14 cellular contexts compared by ENCODE assay signal in genomic region chr3:29427266-29428103, GRCh38.
DNase-seq lines count a peak whose midpoint lies in the region; ATAC-seq and TF ChIP-seq lines count a peak whose summit lies in the region.
"Had no signal": no experiment of that assay in that cellular context is flagged by ENCODE, and none has a peak within 500 bp of the region (broad histone marks: within the 10 kb centered on the region; RNA-seq: fewer than 3 reads in every experiment).

No MANE protein-coding gene starts in this region.

- CTCF ChIA-PET in SK-N-SH (lab: Yijun Ruan, JAX): interaction anchor here (0.7 to 1.7 kb wide), 7 partner anchors 16 to 511 kb away, joined by 3 to 7 read pairs (median 4); no protein-coding TSS in a partner anchor

- H3K27me3 ChIP-seq in SK-N-SH (ENCODE audit: insufficient read depth) (no peaks in the 10 kb centered on the region), sigmoid colon (no peaks in the 10 kb centered on the region)
- H3K27me3 ChIP-seq: right lobe of liver had no signal

- peaks cover 26% of the 10 kb centered on the region for H3F3A ChIP-seq in SK-N-SH (replicated peaks; ENCODE audit: insufficient read depth)

- no peak for TF ChIP-seq POLR2A in sigmoid colon (IDR thresholded peaks at IDR 0.05)

- no peak for TF ChIP-seq CTCF in SK-N-SH (IDR thresholded peaks at IDR 0.05)
- no peak for TF ChIP-seq CTCF in fibroblast of villous mesenchyme (IDR thresholded peaks at IDR 0.05; ENCODE audit: insufficient read depth, low read depth, low read length)
- no peak for TF ChIP-seq CTCF in sigmoid colon (IDR thresholded peaks at IDR 0.05)

- H3K9me3 ChIP-seq in SK-N-SH (no peaks in the 10 kb centered on the region), sigmoid colon (no peaks in the 10 kb centered on the region)
- H3K9me3 ChIP-seq: right lobe of liver had no signal

- H3K9ac ChIP-seq in SK-N-SH: no peak overlapping the region

- H4K20me1 ChIP-seq in SK-N-SH (ENCODE audit: insufficient read depth): no peaks in the 10 kb centered on the region

- TF ChIP-seq EP300 in SK-N-SH (IDR thresholded peaks at IDR 0.05; ENCODE audit: borderline replicate concordance in 1 of 2, low read depth in 1 of 2, low read length in 1 of 2) (peak; percentile 88 to 98), sigmoid colon (IDR thresholded peaks at IDR 0.05) (no peak)

- DNase-seq in EH (ENCODE audit: low read depth) (peak; percentile 28), SK-N-SH (peak; percentile 53), fibroblast of villous mesenchyme (ENCODE audit: low read depth) (peak; percentile 58), sigmoid colon (peak; percentile 76), H4 (ENCODE audit: low spot score) (no peak), HCEC 1CT (no peak), SHP77 (lab: John Stamatoyannopoulos, UW) (no peak)
- DNase-seq: activated CD4-positive, alpha-beta T cell treated with anti-CD3 and anti-CD28 coated beads, Interleukin-2, amount 50 U/mL, for 4 hours; DND-41; OCI-M1; right lobe of liver; stimulated activated CD4-positive, alpha-beta T cell treated with anti-CD3 and anti-CD28 coated beads, Interleukin-4, amount 100 ng/mL, for 24 hours had no signal

- POLR2A ChIA-PET in SK-N-SH (lab: Yijun Ruan, JAX): interaction anchor here (0.6 to 1.2 kb wide), 3 partner anchors 26 to 215 kb away, joined by 4 to 5 read pairs (median 5); no protein-coding TSS in a partner anchor

- no peak overlapping the region for H2AFZ ChIP-seq in SK-N-SH (ENCODE audit: low read depth)

- peaks cover 89% of the 10 kb centered on the region for H3K79me2 ChIP-seq in SK-N-SH (ENCODE audit: insufficient read depth)

- peak; percentile 47 for TF ChIP-seq RAD21 in SK-N-SH (IDR thresholded peaks at IDR 0.05; ENCODE audit: low read length)

- intact Hi-C loops in sigmoid colon (cut with DNase I): loop anchor here (5.0 kb wide), 1 partner anchor 145 kb away; the partner anchor contains the start of gene RBMS3

- H3K4me1 ChIP-seq in SK-N-SH (ENCODE audit: control insufficient read depth in 1 of 2, insufficient read depth in 2 of 2, low read depth in 1 of 2, low read length in 1 of 2) (peaks cover 28 to 55% of the 10 kb centered on the region in 2 experiments; a peak in 3 of 4 replicates), sigmoid colon (peaks cover 0 to 52% (median 43%) of the 10 kb centered on the region in 4 donors)
- H3K4me1 ChIP-seq: right lobe of liver had no signal

- whole genome bisulfite sequencing in SK-N-SH (ENCODE audit: low lambda C conversion rate): 22% methylated on average over 7 of the region's 7 CpGs
- 86 to 90% methylated on average over 7 of the region's 7 CpGs for WGBS in sigmoid colon, 2 donors

- H3K27ac ChIP-seq in SK-N-SH (ENCODE audit: low read depth in 2 of 2, low read length in 1 of 2) (peak overlapping the region; percentile 30 to 99; a peak in 3 of 4 replicates), sigmoid colon (peak overlapping the region in 3 of 4 donors; percentile 48 to 70 (median 60))
- H3K27ac ChIP-seq: right lobe of liver had no signal

- H3K36me3 ChIP-seq in SK-N-SH (replicated peaks in 1 of 2; ENCODE audit: control insufficient read depth in 1 of 2, insufficient read depth in 2 of 2, low read length in 1 of 2) (no peaks in the 10 kb centered on the region), sigmoid colon (no peaks in the 10 kb centered on the region)
- H3K36me3 ChIP-seq: right lobe of liver had no signal

- H3K4me3 ChIP-seq in SK-N-SH (ENCODE audit: low read depth in 2 of 2, low read length in 1 of 2): peak overlapping the region in 1 of 2 experiments; percentile 9; a peak in 1 of 4 replicates
- H3K4me3 ChIP-seq in fibroblast of villous mesenchyme (ENCODE audit: low read depth, low read length): no peak overlapping the region
- H3K4me3 ChIP-seq in sigmoid colon: no peak overlapping the region
- H3K4me3 ChIP-seq: right lobe of liver had no signal

- ATAC-seq in HG02970 (IDR thresholded peaks at IDR 0.05; ENCODE audit: low FRiP score, unreplicated experiment): no peak
- ATAC-seq: esophagus mucosa, right lobe of liver had no signal

- peak overlapping the region; percentile 53 for H3K4me2 ChIP-seq in SK-N-SH

- no peaks in the 10 kb centered on the region for H3K9me2 ChIP-seq in SK-N-SH

TF ChIP-seq in SK-N-SH, 30 proteins besides CTCF, POLR2A, EP300 and RAD21:
- TF ChIP-seq POLR2AphosphoS5 (IDR thresholded peaks at IDR 0.05; ENCODE audit: low read depth, low read length) (peak; percentile 84; the same call in 1 of the 2 replicates), YY1 (IDR thresholded peaks at IDR 0.05; ENCODE audit: low read depth) (peak; percentile 45; the same call in 1 of the 2 replicates), CHD2 (IDR thresholded peaks at IDR 0.05; ENCODE audit: low read length, partially characterized antibody) (peak; percentile 73), FOXM1 (IDR thresholded peaks at IDR 0.05; ENCODE audit: low read depth) (peak; percentile 58), SIN3A (IDR thresholded peaks at IDR 0.05; ENCODE audit: borderline replicate concordance, low read depth, low read length) (peak; percentile 25; the same call in 1 of the 2 replicates), NFIC (IDR thresholded peaks at IDR 0.05; ENCODE audit: borderline replicate concordance) (peak; percentile 86), TEAD4 (IDR thresholded peaks at IDR 0.05; ENCODE audit: borderline replicate concordance, insufficient read depth) (peak; percentile 86), TCF12 (IDR thresholded peaks at IDR 0.05) (peak; percentile 98), JUND (IDR thresholded peaks at IDR 0.05) (peak; percentile 36; the same call in 1 of the 2 replicates), MXI1 (IDR thresholded peaks at IDR 0.05; ENCODE audit: low read depth, low read length) (no peak), PBX3 (IDR thresholded peaks at IDR 0.05) (peak; percentile 87), SMC3 (IDR thresholded peaks at IDR 0.05; ENCODE audit: low read depth, low read length) (peak; percentile 3; the same call in 1 of the 2 replicates), RCOR1 (IDR thresholded peaks at IDR 0.05; ENCODE audit: low read length) (peak; percentile 85; the same call in 1 of the 2 replicates), FOXJ3 (CRISPR knock-in tag; IDR thresholded peaks at IDR 0.05) (peak; percentile 52; the same call in 1 of the 2 replicates), IRF3 (IDR thresholded peaks at IDR 0.05; ENCODE audit: low read depth, low read length) (no peak), MEF2A (IDR thresholded peaks at IDR 0.05; ENCODE audit: borderline replicate concordance, low read depth) (no peak), ZBTB33 (IDR thresholded peaks at IDR 0.05; ENCODE audit: borderline replicate concordance, low read depth) (0 out of 2 replicates have a peak, but pooled peaks have one; percentile 11), NRF1 (IDR thresholded peaks at IDR 0.05; ENCODE audit: low read depth, low read length) (no peak), GATA2 (CRISPR knock-in tag; IDR thresholded peaks at IDR 0.05) (peak; percentile 74; the same call in 1 of the 2 replicates)
TF ChIP-seq in SK-N-SH: peak in this region for 15.

Comparison
In these comparisons a context has a peak if more than half of its experiments do, and no peak if none do; other contexts are left out.
1. DNase-seq: peak in EH (single experiment), SK-N-SH (single experiment), fibroblast of villous mesenchyme (single experiment) and sigmoid colon (single experiment); none in H4 (single experiment), HCEC 1CT (single experiment) and SHP77 (0 of 2).